In the genomic region with DNA sequence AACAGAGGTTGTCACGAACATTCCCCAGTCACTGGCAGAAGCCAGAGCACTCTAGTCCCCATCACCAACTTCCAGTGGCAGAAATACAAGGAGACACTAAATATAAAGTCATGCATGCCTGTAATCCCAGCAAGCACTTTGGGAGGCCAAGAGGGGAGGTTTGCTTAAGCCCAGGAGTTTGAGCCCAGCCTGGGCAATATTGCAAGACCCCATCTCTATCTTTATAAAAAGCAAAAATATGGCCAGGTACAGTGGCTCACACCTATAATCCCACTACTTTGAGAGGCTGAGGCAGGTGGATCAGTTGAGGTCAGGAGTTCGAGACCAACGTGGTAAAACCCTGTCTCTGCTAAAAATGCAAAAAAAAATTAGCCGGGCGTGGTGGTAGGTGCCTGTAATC, we compare ENCODE assay signal across 10 cellular contexts. TPM values are rescaled to one million over a fixed set of nuclear protein-coding genes. Genes with fewer than 3 reads are reported as not detected.
"Had no signal": no experiment of that assay in that cellular context is flagged by ENCODE, and none has a peak within 500 bp of the region (broad histone marks: within the 10 kb centered on the region; RNA-seq: fewer than 3 reads in every experiment).

No MANE protein-coding gene starts in this region.

- H3K4me2 ChIP-seq: KMS-11 had no signal

- H3K27ac ChIP-seq: HL-60, KMS-11 had no signal

- ATAC-seq: HepG2 had no signal

- H3K9ac ChIP-seq: KMS-11 had no signal

- DNase-seq: IMR-90, KBM-7, KG1 had no signal

- FAIRE-seq: HepG2, HTR-8/SVneo had no signal

RNA-seq across cellular contexts. Expression of a gene that starts 40.7 kb away (rescaled TPM):
- total RNA-seq: HepG2, HT-29, HT1080, IMR-90 had no signal
- polyA plus RNA-seq: HepG2, IgD-negative memory B cell, IMR-90 had no signal
